Comparison of ENCODE assay signal across 8 cellular contexts in the genomic region with DNA sequence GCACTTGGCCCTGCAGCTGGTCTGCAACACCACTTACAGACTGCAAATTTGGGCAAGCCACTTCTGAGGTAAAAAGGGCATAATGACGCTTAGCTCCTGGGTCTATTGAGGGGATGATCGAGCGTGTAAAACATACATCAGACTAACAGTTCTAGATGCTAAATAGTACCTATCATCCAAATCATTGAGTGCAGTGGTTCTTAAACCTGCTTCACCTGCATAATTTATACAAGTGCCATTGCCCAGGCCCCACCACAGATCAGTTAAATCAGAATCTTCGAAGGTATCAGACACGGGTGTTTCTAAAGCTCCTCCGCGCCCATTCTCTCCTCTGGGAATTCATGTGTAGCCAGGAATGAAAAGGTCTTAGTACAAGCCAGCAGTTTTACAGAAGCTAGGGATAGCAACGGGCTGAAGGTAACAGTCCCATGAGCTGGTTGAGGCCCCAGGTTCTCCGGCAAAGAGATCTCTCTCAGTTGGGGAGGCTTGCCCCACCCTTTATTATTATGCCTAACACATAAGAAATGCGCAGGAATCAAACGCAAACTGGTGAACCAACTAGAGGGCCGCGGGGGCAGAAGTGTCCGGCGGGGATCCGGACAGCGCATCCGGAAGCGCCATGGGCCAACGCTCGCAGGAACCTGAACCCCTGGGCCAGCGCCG.
DNase-seq lines count a peak whose midpoint lies in the region; ATAC-seq and TF ChIP-seq lines count a peak whose summit lies in the region.

No MANE protein-coding gene starts in this region.

- DNase-seq in T-helper 1 cell (no peak), WERI-Rb-1 (no peak), iPS DF 6.9 (ENCODE audit: low read depth, low spot score) (no peak), GM13976 (ENCODE audit: low spot score) (no peak), DMS153 (lab: John Stamatoyannopoulos, UW) (no peak)
- no peak for DNase-seq in stimulated activated naive CD8-positive, alpha-beta T cell treated with anti-CD3 and anti-CD28 coated beads, Interleukin-15, Interleukin-2, amounts not matched to agents 100 U/mL and 50 U/mL, for 24 hours

- no peaks in the 10 kb centered on the region for H3K9me3 Mint-ChIP-seq in T-helper 1 cell treated with Interleukin-12 subunit alpha and Interleukin-12 subunit beta and Interleukin-4 antibody, amounts not matched to agents 30 μg/mL and 1 μg/mL, for 36 hours

- no CpG with 5 or more reads among the region's 23 CpGs for WGBS in iPS DF 6.9 (ENCODE audit: insufficient coverage, insufficient read length)

- in situ Hi-C loops in GM13976 (cut with MboI; ENCODE audit: low sequenced_read_pairs, unreplicated experiment): no loop called here

- H3K27me3 ChIP-seq in WERI-Rb-1 (ENCODE audit: insufficient read depth, low read depth, severe bottlenecking): no peaks in the 10 kb centered on the region
- H3K27me3 ChIP-seq in iPS DF 6.9 (ENCODE audit: control insufficient read depth, insufficient read depth, low read length): no peaks in the 10 kb centered on the region

- H3K36me3 Mint-ChIP-seq in T-helper 1 cell treated with Interleukin-12 subunit alpha and Interleukin-12 subunit beta and Interleukin-4 antibody, amounts not matched to agents 30 μg/mL and 1 μg/mL, for 36 hours (ENCODE audit: low read depth): peaks cover 17% of the 10 kb centered on the region

- peaks cover 26% of the 10 kb centered on the region for H3K4me1 Mint-ChIP-seq in T-helper 1 cell treated with Interleukin-12 subunit alpha and Interleukin-12 subunit beta and Interleukin-4 antibody, amounts not matched to agents 30 μg/mL and 1 μg/mL, for 36 hours (ENCODE audit: low read depth)

- no peak for TF ChIP-seq CTCF in WERI-Rb-1 (IDR thresholded peaks at IDR 0.05; ENCODE audit: low read depth, low read length)
- no peak for TF ChIP-seq CTCF in GM13976 (IDR thresholded peaks at IDR 0.05; ENCODE audit: borderline replicate concordance, control extremely low read depth, extremely low read depth, insufficient read depth, missing control alignments)

- peak overlapping the region; percentile 100 for H3K4me3 Mint-ChIP-seq in T-helper 1 cell treated with Interleukin-12 subunit alpha and Interleukin-12 subunit beta and Interleukin-4 antibody, amounts not matched to agents 30 μg/mL and 1 μg/mL, for 36 hours

- H3K4me3 ChIP-seq in WERI-Rb-1 (ENCODE audit: low read depth, low read length): peak overlapping the region; percentile 83
- H3K4me3 ChIP-seq in iPS DF 6.9 (ENCODE audit: low read length): peak overlapping the region; percentile 67; the same call in 1 of the 2 replicates

- H3K27ac ChIP-seq in WERI-Rb-1: peak overlapping the region; percentile 77
- H3K27ac ChIP-seq in iPS DF 6.9 (ENCODE audit: low read length): no peak overlapping the region

- peak overlapping the region; percentile 97 for H3K27ac Mint-ChIP-seq in T-helper 1 cell treated with Interleukin-12 subunit alpha and Interleukin-12 subunit beta and Interleukin-4 antibody, amounts not matched to agents 30 μg/mL and 1 μg/mL, for 36 hours

- peak; percentile 30 for ATAC-seq in HG02884 (IDR thresholded peaks at IDR 0.05; ENCODE audit: unreplicated experiment)
- ATAC-seq in stimulated activated naive CD8-positive, alpha-beta T cell treated with anti-CD3 and anti-CD28 coated beads, Interleukin-15, Interleukin-2, amounts not matched to agents 100 U/mL and 50 U/mL, for 24 hours: peak; percentile 4

- H3K27me3 Mint-ChIP-seq in T-helper 1 cell treated with Interleukin-12 subunit alpha and Interleukin-12 subunit beta and Interleukin-4 antibody, amounts not matched to agents 30 μg/mL and 1 μg/mL, for 36 hours (ENCODE audit: low read depth): no peaks in the 10 kb centered on the region

- H3K36me3 ChIP-seq in WERI-Rb-1: peaks cover 18% of the 10 kb centered on the region
- H3K36me3 ChIP-seq in iPS DF 6.9 (ENCODE audit: control insufficient read depth, insufficient read depth, low read length): 0 out of 2 replicates have a peak, but pooled peaks cover 4% of the 10 kb centered on the region

- H3K9me3 ChIP-seq in WERI-Rb-1 (ENCODE audit: severe bottlenecking): no peaks in the 10 kb centered on the region
- no peaks in the 10 kb centered on the region for H3K9me3 ChIP-seq in iPS DF 6.9 (ENCODE audit: control insufficient read depth, insufficient read depth, low read length)

- H3K4me1 ChIP-seq in iPS DF 6.9 (ENCODE audit: control insufficient read depth, insufficient read depth, low read length): no peaks in the 10 kb centered on the region; the same call in 1 of the 2 replicates
